Comparison of ENCODE assay signal across 9 cellular contexts in genomic region chr2:62202019-62202722, GRCh38. TPM values are rescaled to one million over a fixed set of nuclear protein-coding genes. Genes with fewer than 3 reads are reported as not detected.
DNase-seq lines count a peak whose midpoint lies in the region; ATAC-seq and TF ChIP-seq lines count a peak whose summit lies in the region.
"Had no signal": no experiment of that assay in that cellular context is flagged by ENCODE, and none has a peak within 500 bp of the region (broad histone marks: within the 10 kb centered on the region; RNA-seq: fewer than 3 reads in every experiment).

No MANE protein-coding gene starts in this region.

- H3K36me3 ChIP-seq in lower lobe of right lung (no peaks in the 10 kb centered on the region), A673 (ENCODE audit: insufficient read depth, low read length, poor library complexity, severe bottlenecking) (no peaks in the 10 kb centered on the region)

- no peak overlapping the region for H3K27ac Mint-ChIP-seq in progenitor cell of endocrine pancreas

- POLR2A ChIA-PET in A673 (lab: Charles Lee; ENCODE audit: low non-redundant PET), result no interaction called here

- BruUV-seq in A673 (replicated peaks; lab: Mats Ljungman, UMichigan), result no TSS peak

- H3K9me3 ChIP-seq in lower lobe of right lung (no peaks in the 10 kb centered on the region), A673 (ENCODE audit: low read depth, low read length, poor library complexity, severe bottlenecking) (no peaks in the 10 kb centered on the region)

- H3K27me3 Mint-ChIP-seq in progenitor cell of endocrine pancreas, result no peaks in the 10 kb centered on the region

- CTCF ChIA-PET in A673 (lab: Charles Lee), result no interaction called here

- H3K36me3 Mint-ChIP-seq in progenitor cell of endocrine pancreas (ENCODE audit: insufficient read depth), result no peaks in the 10 kb centered on the region

- intact Hi-C loops in lower lobe of right lung (cut with DNase I) (no loop called here), A673 (cut with micrococcal nuclease; ENCODE audit: unreplicated experiment) (no loop called here)

- ATAC-seq in GM21423 (IDR thresholded peaks at IDR 0.05; ENCODE audit: unreplicated experiment), result peak; percentile 57
- ATAC-seq in lower lobe of right lung, result peak in 1 of 2 donors; percentile 22
- no peak for ATAC-seq in GM18867 (IDR thresholded peaks at IDR 0.05; ENCODE audit: unreplicated experiment)

- H3K4me1 ChIP-seq in lower lobe of right lung (peaks cover 76% of the 10 kb centered on the region), A673 (ENCODE audit: insufficient read depth, low read length, poor library complexity, severe bottlenecking) (peaks cover 9% of the 10 kb centered on the region)

- no peaks in the 10 kb centered on the region for H3K9me3 Mint-ChIP-seq in progenitor cell of endocrine pancreas (ENCODE audit: low read depth)

- DNase-seq in GM12865 (ENCODE audit: low read depth) (peak; percentile 59), NCI-H69 (lab: John Stamatoyannopoulos, UW) (peak; percentile 14), lower lobe of right lung (no peak), progenitor cell of endocrine pancreas (ENCODE audit: low spot score, unreplicated experiment) (no peak), NAMALWA (ENCODE audit: low spot score) (no peak), A673 (ENCODE audit: low spot score) (no peak)
- DNase-seq: activated gamma-delta T cell had no signal

- peak overlapping the region; percentile 8 for H3K27ac ChIP-seq in lower lobe of right lung
- no peak overlapping the region for H3K27ac ChIP-seq in A673 (ENCODE audit: low read depth, low read length, poor library complexity, severe bottlenecking)

- TF ChIP-seq CTCF in GM12865 (IDR thresholded peaks at IDR 0.05; ENCODE audit: insufficient read depth, low read depth, low read length, missing control alignments) (no peak), lower lobe of right lung (IDR thresholded peaks at IDR 0.05) (no peak), progenitor cell of endocrine pancreas (IDR thresholded peaks at IDR 0.05; ENCODE audit: unreplicated experiment) (no peak), A673 (conservative IDR thresholded peaks at IDR 0.05; ENCODE audit: low read depth, low read length) (no peak)

- H3K4me1 Mint-ChIP-seq in progenitor cell of endocrine pancreas (ENCODE audit: low read depth), result peaks cover 33% of the 10 kb centered on the region

- H3K4me3 Mint-ChIP-seq in progenitor cell of endocrine pancreas (ENCODE audit: low read depth), result no peak overlapping the region

- H3K4me3 ChIP-seq in GM12865 (ENCODE audit: low read depth, low read length) (peak overlapping the region; percentile 99), lower lobe of right lung (no peak overlapping the region), A673 (ENCODE audit: low read depth, low read length, poor library complexity, severe bottlenecking) (no peak overlapping the region)

- H3K27me3 ChIP-seq in lower lobe of right lung (ENCODE audit: low read depth), result no peaks in the 10 kb centered on the region
- no peaks in the 10 kb centered on the region for H3K27me3 ChIP-seq in A673 (replicated peaks; ENCODE audit: insufficient read depth, low read depth, low read length, poor library complexity)

RNA-seq across cellular contexts. Expression of gene B3GNT2, which starts 6.3 kb away (rescaled TPM):
- 38.0 TPM for total RNA-seq in lower lobe of right lung
- 17.4 and 18.5 TPM in 2 replicates for total RNA-seq in progenitor cell of endocrine pancreas
- 6.2 and 6.5 TPM in 2 replicates for total RNA-seq in A673 (2021)

Comparison
In these comparisons a context has a peak if more than half of its experiments do, and no peak if none do; other contexts are left out.
1. DNase-seq: peak in GM12865 (single experiment) and NCI-H69 (single experiment); none in lower lobe of right lung (single experiment), progenitor cell of endocrine pancreas (single experiment), NAMALWA (single experiment) and A673 (single experiment).